1 cellular context compared by ENCODE assay signal in the genomic region with DNA sequence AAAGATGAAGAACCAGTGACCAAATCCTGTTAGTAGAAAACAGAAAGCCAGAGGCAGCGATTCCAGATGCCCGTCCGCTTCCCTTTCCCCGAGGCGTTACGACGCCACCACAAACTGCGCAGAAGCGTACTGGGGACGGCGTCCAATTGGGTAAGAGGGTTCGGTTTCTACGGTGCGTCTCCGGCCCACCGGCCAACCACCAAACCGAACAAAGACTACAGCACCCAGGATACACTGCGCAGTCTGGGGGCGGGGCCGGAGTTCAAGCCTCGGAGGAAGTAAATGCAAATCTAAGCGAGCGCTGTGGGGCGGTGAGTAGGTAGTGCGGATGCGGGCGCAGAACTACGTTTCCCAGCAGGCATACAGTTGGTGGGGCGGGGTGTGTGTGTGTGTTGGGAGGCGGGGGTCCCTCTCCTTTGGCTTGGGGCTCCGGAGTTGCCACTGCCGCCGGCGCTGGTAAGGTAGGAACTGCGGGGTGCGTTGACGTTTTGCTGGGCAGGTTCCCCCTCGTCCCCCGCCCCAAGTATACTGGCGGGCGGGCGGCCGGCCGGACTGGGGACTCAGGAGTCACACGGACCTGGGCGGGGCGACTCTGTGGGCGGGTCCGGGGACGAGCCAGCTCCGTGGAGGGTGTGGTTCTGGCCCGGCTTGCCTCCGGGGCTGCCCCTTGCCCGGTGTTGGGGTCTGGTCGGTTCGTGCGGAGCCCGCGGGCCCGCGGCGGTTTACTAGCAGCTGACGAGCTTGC.
TF ChIP-seq lines count a peak whose summit lies in the region.

Gene SWT1, plus strand, starts transcription at position 314 of the 745 bp plus-strand sequence. CDS start 3,675 bp downstream, outside the sequence.
A gene with protein sequence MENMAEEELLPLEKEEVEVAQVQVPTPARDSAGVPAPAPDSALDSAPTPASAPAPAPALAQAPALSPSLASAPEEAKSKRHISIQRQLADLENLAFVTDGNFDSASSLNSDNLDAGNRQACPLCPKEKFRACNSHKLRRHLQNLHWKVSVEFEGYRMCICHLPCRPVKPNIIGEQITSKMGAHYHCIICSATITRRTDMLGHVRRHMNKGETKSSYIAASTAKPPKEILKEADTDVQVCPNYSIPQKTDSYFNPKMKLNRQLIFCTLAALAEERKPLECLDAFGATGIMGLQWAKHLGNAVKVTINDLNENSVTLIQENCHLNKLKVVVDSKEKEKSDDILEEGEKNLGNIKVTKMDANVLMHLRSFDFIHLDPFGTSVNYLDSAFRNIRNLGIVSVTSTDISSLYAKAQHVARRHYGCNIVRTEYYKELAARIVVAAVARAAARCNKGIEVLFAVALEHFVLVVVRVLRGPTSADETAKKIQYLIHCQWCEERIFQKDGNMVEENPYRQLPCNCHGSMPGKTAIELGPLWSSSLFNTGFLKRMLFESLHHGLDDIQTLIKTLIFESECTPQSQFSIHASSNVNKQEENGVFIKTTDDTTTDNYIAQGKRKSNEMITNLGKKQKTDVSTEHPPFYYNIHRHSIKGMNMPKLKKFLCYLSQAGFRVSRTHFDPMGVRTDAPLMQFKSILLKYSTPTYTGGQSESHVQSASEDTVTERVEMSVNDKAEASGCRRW (minus strand): TSS at position 100 of the 745 bp plus-strand sequence. CDS start 241 bp downstream, outside the sequence.

TF ChIP-seq in HepG2, 621 proteins besides CTCF, POLR2A, EP300 and RAD21 (continued from another document and continues in another):
- peak; percentile 81 for TF ChIP-seq SUZ12 (IDR thresholded peaks at IDR 0.05; ENCODE audit: low read depth, low read length)
- TF ChIP-seq HOXD1 (CRISPR knock-in tag; IDR thresholded peaks at IDR 0.05): peak; percentile 29; the same call in 1 of the 2 replicates
- peak; percentile 31; the same call in 1 of the 2 replicates for TF ChIP-seq ZBTB38 (CRISPR knock-in tag; IDR thresholded peaks at IDR 0.05)
- no peak for TF ChIP-seq NCOA2 (CRISPR knock-in tag; IDR thresholded peaks at IDR 0.05)
- TF ChIP-seq, protein P1, sequence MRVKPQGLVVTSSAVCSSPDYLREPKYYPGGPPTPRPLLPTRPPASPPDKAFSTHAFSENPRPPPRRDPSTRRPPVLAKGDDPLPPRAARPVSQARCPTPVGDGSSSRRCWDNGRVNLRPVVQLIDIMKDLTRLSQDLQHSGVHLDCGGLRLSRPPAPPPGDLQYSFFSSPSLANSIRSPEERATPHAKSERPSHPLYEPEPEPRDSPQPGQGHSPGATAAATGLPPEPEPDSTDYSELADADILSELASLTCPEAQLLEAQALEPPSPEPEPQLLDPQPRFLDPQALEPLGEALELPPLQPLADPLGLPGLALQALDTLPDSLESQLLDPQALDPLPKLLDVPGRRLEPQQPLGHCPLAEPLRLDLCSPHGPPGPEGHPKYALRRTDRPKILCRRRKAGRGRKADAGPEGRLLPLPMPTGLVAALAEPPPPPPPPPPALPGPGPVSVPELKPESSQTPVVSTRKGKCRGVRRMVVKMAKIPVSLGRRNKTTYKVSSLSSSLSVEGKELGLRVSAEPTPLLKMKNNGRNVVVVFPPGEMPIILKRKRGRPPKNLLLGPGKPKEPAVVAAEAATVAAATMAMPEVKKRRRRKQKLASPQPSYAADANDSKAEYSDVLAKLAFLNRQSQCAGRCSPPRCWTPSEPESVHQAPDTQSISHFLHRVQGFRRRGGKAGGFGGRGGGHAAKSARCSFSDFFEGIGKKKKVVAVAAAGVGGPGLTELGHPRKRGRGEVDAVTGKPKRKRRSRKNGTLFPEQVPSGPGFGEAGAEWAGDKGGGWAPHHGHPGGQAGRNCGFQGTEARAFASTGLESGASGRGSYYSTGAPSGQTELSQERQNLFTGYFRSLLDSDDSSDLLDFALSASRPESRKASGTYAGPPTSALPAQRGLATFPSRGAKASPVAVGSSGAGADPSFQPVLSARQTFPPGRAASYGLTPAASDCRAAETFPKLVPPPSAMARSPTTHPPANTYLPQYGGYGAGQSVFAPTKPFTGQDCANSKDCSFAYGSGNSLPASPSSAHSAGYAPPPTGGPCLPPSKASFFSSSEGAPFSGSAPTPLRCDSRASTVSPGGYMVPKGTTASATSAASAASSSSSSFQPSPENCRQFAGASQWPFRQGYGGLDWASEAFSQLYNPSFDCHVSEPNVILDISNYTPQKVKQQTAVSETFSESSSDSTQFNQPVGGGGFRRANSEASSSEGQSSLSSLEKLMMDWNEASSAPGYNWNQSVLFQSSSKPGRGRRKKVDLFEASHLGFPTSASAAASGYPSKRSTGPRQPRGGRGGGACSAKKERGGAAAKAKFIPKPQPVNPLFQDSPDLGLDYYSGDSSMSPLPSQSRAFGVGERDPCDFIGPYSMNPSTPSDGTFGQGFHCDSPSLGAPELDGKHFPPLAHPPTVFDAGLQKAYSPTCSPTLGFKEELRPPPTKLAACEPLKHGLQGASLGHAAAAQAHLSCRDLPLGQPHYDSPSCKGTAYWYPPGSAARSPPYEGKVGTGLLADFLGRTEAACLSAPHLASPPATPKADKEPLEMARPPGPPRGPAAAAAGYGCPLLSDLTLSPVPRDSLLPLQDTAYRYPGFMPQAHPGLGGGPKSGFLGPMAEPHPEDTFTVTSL (CRISPR knock-in tag; IDR thresholded peaks at IDR 0.05; ENCODE audit: borderline replicate concordance): 0 out of 2 replicates have a peak, but pooled peaks have one; percentile 50
- peak; percentile 72; the same call in 1 of the 2 replicates for TF ChIP-seq KLF9 (CRISPR knock-in tag; IDR thresholded peaks at IDR 0.05; ENCODE audit: low read depth)
- TF ChIP-seq CEBPB (IDR thresholded peaks at IDR 0.05; ENCODE audit: borderline replicate concordance, low read depth, low read length): peak; percentile 80; the same call in 1 of the 2 replicates
- TF ChIP-seq, protein P2, sequence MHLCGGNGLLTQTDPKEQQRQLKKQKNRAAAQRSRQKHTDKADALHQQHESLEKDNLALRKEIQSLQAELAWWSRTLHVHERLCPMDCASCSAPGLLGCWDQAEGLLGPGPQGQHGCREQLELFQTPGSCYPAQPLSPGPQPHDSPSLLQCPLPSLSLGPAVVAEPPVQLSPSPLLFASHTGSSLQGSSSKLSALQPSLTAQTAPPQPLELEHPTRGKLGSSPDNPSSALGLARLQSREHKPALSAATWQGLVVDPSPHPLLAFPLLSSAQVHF (CRISPR knock-in tag; IDR thresholded peaks at IDR 0.05): no peak
- TF ChIP-seq UBTF (CRISPR knock-in tag; IDR thresholded peaks at IDR 0.05): 0 out of 2 replicates have a peak, but pooled peaks have one; percentile 37
- 0 out of 2 replicates have a peak, but pooled peaks have one; percentile 31 for TF ChIP-seq ZHX2 (IDR thresholded peaks at IDR 0.05; ENCODE audit: low read depth)
- TF ChIP-seq ZHX2 (CRISPR knock-in tag; IDR thresholded peaks at IDR 0.05; ENCODE audit: borderline replicate concordance): no peak; the same call in 1 of the 2 replicates
- TF ChIP-seq ZFP91 (CRISPR knock-in tag; IDR thresholded peaks at IDR 0.05; ENCODE audit: borderline replicate concordance): peak; percentile 55; the same call in 1 of the 2 replicates
- peak; percentile 57 for TF ChIP-seq HOXA3 (CRISPR knock-in tag; IDR thresholded peaks at IDR 0.05)
- peak; percentile 45; the same call in 1 of the 2 replicates for TF ChIP-seq ARNTL (CRISPR knock-in tag; IDR thresholded peaks at IDR 0.05)
- peak; percentile 59; the same call in 1 of the 2 replicates for TF ChIP-seq ZNF747 (CRISPR knock-in tag; IDR thresholded peaks at IDR 0.05; ENCODE audit: borderline replicate concordance)
- no peak; the same call in 1 of the 2 replicates for TF ChIP-seq SOX5 (CRISPR knock-in tag; IDR thresholded peaks at IDR 0.05; ENCODE audit: borderline replicate concordance)
- TF ChIP-seq ZNF83 (CRISPR knock-in tag; IDR thresholded peaks at IDR 0.05; ENCODE audit: borderline replicate concordance): no peak
- TF ChIP-seq TARDBP (CRISPR knock-in tag; IDR thresholded peaks at IDR 0.05): peak; percentile 85
- TF ChIP-seq ZNF709 (CRISPR knock-in tag; IDR thresholded peaks at IDR 0.05): no peak
- peak; percentile 47; the same call in 1 of the 2 replicates for TF ChIP-seq ZNF777 (CRISPR knock-in tag; IDR thresholded peaks at IDR 0.05)
- peak; percentile 38; the same call in 1 of the 2 replicates for TF ChIP-seq NFKB2 (CRISPR knock-in tag; IDR thresholded peaks at IDR 0.05; ENCODE audit: borderline replicate concordance)
- TF ChIP-seq ZNF138 (CRISPR knock-in tag; IDR thresholded peaks at IDR 0.05; ENCODE audit: low read depth): peak; percentile 42; the same call in 1 of the 2 replicates
- TF ChIP-seq ZNF143 (CRISPR knock-in tag; IDR thresholded peaks at IDR 0.05): peak; percentile 94
- no peak for TF ChIP-seq ZNF839 (CRISPR knock-in tag; IDR thresholded peaks at IDR 0.05; ENCODE audit: borderline replicate concordance)
- no peak for TF ChIP-seq JUN (CRISPR knock-in tag; IDR thresholded peaks at IDR 0.05)
- TF ChIP-seq HMG20B (CRISPR knock-in tag; conservative IDR thresholded peaks at IDR 0.05): no peak
- no peak for TF ChIP-seq PHF21A (CRISPR knock-in tag; IDR thresholded peaks at IDR 0.05)
- TF ChIP-seq ZFYVE20 (CRISPR knock-in tag; IDR thresholded peaks at IDR 0.05; ENCODE audit: borderline replicate concordance, low read depth): no peak
- TF ChIP-seq SALL1 (CRISPR knock-in tag; IDR thresholded peaks at IDR 0.05): peak; percentile 64; the same call in 1 of the 2 replicates
- no peak for TF ChIP-seq ZNF775 (CRISPR knock-in tag; IDR thresholded peaks at IDR 0.05; ENCODE audit: borderline replicate concordance)
- TF ChIP-seq ZNF724P (CRISPR knock-in tag; IDR thresholded peaks at IDR 0.05; ENCODE audit: borderline replicate concordance): no peak
- peak; percentile 21; the same call in 1 of the 2 replicates for TF ChIP-seq ATF3 (CRISPR knock-in tag; IDR thresholded peaks at IDR 0.05)
- TF ChIP-seq, protein P3, sequence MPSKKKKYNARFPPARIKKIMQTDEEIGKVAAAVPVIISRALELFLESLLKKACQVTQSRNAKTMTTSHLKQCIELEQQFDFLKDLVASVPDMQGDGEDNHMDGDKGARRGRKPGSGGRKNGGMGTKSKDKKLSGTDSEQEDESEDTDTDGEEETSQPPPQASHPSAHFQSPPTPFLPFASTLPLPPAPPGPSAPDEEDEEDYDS (CRISPR knock-in tag; IDR thresholded peaks at IDR 0.05): peak; percentile 72
- TF ChIP-seq ZNF230 (CRISPR knock-in tag; IDR thresholded peaks at IDR 0.05): 0 out of 2 replicates have a peak, but pooled peaks have one; percentile 50
- TF ChIP-seq DR1 (CRISPR knock-in tag; IDR thresholded peaks at IDR 0.05): peak; percentile 46; the same call in 1 of the 2 replicates
